In the genomic region with DNA sequence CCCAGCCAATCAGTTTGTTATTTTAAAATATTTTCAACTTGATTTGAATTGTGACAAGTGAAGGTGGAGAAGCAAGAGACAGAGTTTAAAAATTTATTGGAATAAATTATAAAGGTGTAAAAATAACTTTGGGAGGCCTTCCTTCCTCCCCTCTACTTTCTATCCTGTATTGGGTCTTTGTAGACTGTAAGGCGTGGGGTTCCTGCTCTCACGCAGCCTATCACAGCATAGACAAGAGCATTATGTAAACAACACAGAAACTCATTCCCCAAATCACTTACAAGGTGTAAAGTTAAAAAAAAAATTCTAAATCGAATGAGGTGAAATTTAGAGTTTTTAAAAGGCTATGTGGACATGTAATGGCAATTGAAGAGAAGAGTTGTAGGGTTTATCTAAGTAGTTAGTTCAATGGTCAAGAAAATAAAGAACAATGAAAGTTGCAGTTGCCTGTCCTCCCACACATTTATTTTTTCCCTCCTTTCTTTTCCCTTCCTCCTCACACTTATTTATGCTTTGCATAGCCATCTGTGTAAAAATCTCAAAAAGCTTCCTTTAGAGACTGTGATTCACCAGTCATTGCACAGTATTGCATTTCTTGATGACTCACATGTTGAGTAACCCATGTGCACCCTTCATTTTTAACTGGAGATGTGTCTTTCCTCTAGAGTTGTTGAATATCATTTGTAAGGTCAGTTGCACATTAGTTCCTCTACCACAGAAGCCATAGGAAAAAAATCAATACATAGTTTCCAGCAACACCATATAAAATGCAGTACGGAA, we compare ENCODE assay signal across 1 cellular context.
TF ChIP-seq lines count a peak whose summit lies in the region.

No MANE protein-coding gene starts in this region.

TF ChIP-seq in HCT116, 20 proteins besides CTCF, POLR2A, EP300 and RAD21 (continued from another document):
- peak; percentile 97 for TF ChIP-seq FOSL1 (IDR thresholded peaks at IDR 0.05; ENCODE audit: low read depth)
